Comparison of ENCODE assay signal across 25 cellular contexts in genomic region chr7:51081270-51081890, GRCh38.
"Had no signal": no experiment of that assay in that cellular context is flagged by ENCODE, and none has a peak within 500 bp of the region (broad histone marks: within the 10 kb centered on the region; RNA-seq: fewer than 3 reads in every experiment).

No MANE protein-coding gene starts in this region.

- H3K4me3 Mint-ChIP-seq: activated CD4-positive, alpha-beta T cell treated with anti-CD3 and anti-CD28 coated beads, Interleukin-2, amount 10 ng/mL, durations not matched to agents 7 days and 5 days; activated CD8-positive, alpha-beta T cell treated with anti-CD3 and anti-CD28 coated beads for 36 hours; activated naive CD8-positive, alpha-beta T cell; immature natural killer cell; naive B cell; nephron progenitor cell had no signal

- FAIRE-seq: endometrium, frontal cortex had no signal

- H3K4me1 Mint-ChIP-seq: activated CD4-positive, alpha-beta T cell treated with anti-CD3 and anti-CD28 coated beads, Interleukin-2, amount 10 ng/mL, durations not matched to agents 7 days and 5 days; immature natural killer cell; naive B cell had no signal

- H3K4me1 ChIP-seq: colonic mucosa, parathyroid adenoma, spleen, tibial nerve had no signal

- H3K9me3 Mint-ChIP-seq: activated CD4-positive, alpha-beta T cell treated with anti-CD3 and anti-CD28 coated beads, Interleukin-2, amount 10 ng/mL, durations not matched to agents 7 days and 5 days; activated CD8-positive, alpha-beta T cell treated with anti-CD3 and anti-CD28 coated beads for 36 hours; naive B cell; nephron progenitor cell had no signal

- H3K27me3 Mint-ChIP-seq: activated CD4-positive, alpha-beta T cell treated with anti-CD3 and anti-CD28 coated beads, Interleukin-2, amount 10 ng/mL, durations not matched to agents 7 days and 5 days; activated CD8-positive, alpha-beta T cell treated with anti-CD3 and anti-CD28 coated beads for 36 hours; naive B cell had no signal

- H3K36me3 ChIP-seq: colonic mucosa, spleen had no signal

- H3K36me3 Mint-ChIP-seq: activated naive CD8-positive, alpha-beta T cell; immature natural killer cell; naive B cell had no signal

- H3K4me3 ChIP-seq: body of pancreas, colonic mucosa, psoas muscle, SK-N-MC, spleen, tibial nerve had no signal

- ATAC-seq: activated CD8-positive, alpha-beta T cell treated with anti-CD3 and anti-CD28 coated beads for 36 hours; body of pancreas; left lobe of liver had no signal

- H3K27me3 ChIP-seq: body of pancreas, colonic mucosa, spleen, tibial nerve had no signal

- H3K27ac ChIP-seq: body of pancreas, colonic mucosa, epithelial cell of prostate, parathyroid adenoma, psoas muscle, SK-N-MC, spleen, tibial nerve had no signal

- H3K9me3 ChIP-seq: body of pancreas, colonic mucosa, psoas muscle, spleen, tibial nerve had no signal

- DNase-seq: activated CD4-positive, alpha-beta T cell treated with anti-CD3 and anti-CD28 coated beads, Interleukin-2, amount 10 ng/mL, durations not matched to agents 7 days and 5 days; activated CD8-positive, alpha-beta T cell treated with anti-CD3 and anti-CD28 coated beads for 36 hours; activated effector memory CD4-positive, alpha-beta T cell treated with Interleukin-2 at 50 U/mL for 16 hours; activated naive CD4-positive, alpha-beta T cell treated with Interleukin-2 at 50 U/mL for 16 hours; activated T-cell treated with anti-CD3 and anti-CD28 coated beads, Interleukin-2, amount 50 U/mL, for 48 hours; aorta; cerebellar nuclear complex; colonic mucosa; effector CD8-positive, alpha-beta T cell; immature natural killer cell; naive B cell; psoas muscle; spleen; stimulated activated CD4-positive, alpha-beta T cell treated with anti-CD3 and anti-CD28 coated beads, Interleukin-2, amount 100 ng/mL, for 48 hours; stimulated activated naive CD4-positive, alpha-beta T cell treated with Interleukin-2 at 50 U/mL for 16 hours had no signal

- H3K27ac Mint-ChIP-seq: activated CD4-positive, alpha-beta T cell treated with anti-CD3 and anti-CD28 coated beads, Interleukin-2, amount 10 ng/mL, durations not matched to agents 7 days and 5 days; activated CD8-positive, alpha-beta T cell treated with anti-CD3 and anti-CD28 coated beads for 36 hours; activated naive CD8-positive, alpha-beta T cell; immature natural killer cell; naive B cell; nephron progenitor cell had no signal
